ENCODE assay signal across 1 cellular context in genomic region chr16:6349725-6350124, GRCh38.
TF ChIP-seq lines count a peak whose summit lies in the region.

No MANE protein-coding gene starts in this region.

TF ChIP-seq in H1, 55 proteins besides CTCF, POLR2A, EP300 and RAD21:
- TF ChIP-seq CREB1 (IDR thresholded peaks at IDR 0.05) (no peak), ASH2L (IDR thresholded peaks at IDR 0.05; ENCODE audit: low read length) (no peak), GTF2F1 (IDR thresholded peaks at IDR 0.05; ENCODE audit: borderline replicate concordance, low read depth, low read length) (no peak), KDM5A (IDR thresholded peaks at IDR 0.05; ENCODE audit: low read length) (no peak), RXRA (IDR thresholded peaks at IDR 0.05; ENCODE audit: insufficient read depth, low read depth, low read length) (no peak), HDAC2 (IDR thresholded peaks at IDR 0.05; ENCODE audit: borderline replicate concordance in 1 of 2, low read depth in 2 of 2, low read length in 2 of 2) (no peak), POU5F1 (IDR thresholded peaks at IDR 0.05; ENCODE audit: low read depth, low read length) (no peak), PHF8 (conservative IDR thresholded peaks at IDR 0.05; ENCODE audit: low read depth, low read length) (no peak), HDAC6 (IDR thresholded peaks at IDR 0.05; ENCODE audit: low read depth, low read length) (no peak), FOSL1 (IDR thresholded peaks at IDR 0.05; ENCODE audit: insufficient read depth, low read depth, low read length) (no peak), ATF2 (IDR thresholded peaks at IDR 0.05; ENCODE audit: low read length) (no peak)
- TF ChIP-seq, protein P1, sequence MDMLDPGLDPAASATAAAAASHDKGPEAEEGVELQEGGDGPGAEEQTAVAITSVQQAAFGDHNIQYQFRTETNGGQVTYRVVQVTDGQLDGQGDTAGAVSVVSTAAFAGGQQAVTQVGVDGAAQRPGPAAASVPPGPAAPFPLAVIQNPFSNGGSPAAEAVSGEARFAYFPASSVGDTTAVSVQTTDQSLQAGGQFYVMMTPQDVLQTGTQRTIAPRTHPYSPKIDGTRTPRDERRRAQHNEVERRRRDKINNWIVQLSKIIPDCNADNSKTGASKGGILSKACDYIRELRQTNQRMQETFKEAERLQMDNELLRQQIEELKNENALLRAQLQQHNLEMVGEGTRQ (IDR thresholded peaks at IDR 0.05; ENCODE audit: low read length), result no peak
